In genomic region chr2:144333144-144333555, GRCh38 we compare ENCODE assay signal across 8 cellular contexts.
DNase-seq lines count a peak whose midpoint lies in the region; ATAC-seq lines count a peak whose summit lies in the region.

No MANE protein-coding gene starts in this region.

- peak overlapping the region; percentile 72 to 73 for H3K9ac ChIP-seq in stomach smooth muscle (ENCODE audit: low read length in 2 of 2)

- H3K36me3 Mint-ChIP-seq in T-helper 1 cell treated with Interleukin-12 subunit alpha and Interleukin-12 subunit beta and Interleukin-4 antibody, amounts not matched to agents 30 μg/mL and 1 μg/mL, for 36 hours (ENCODE audit: low read depth), result peaks cover 2% of the 10 kb centered on the region
- peaks cover 5% of the 10 kb centered on the region for H3K36me3 Mint-ChIP-seq in activated naive CD8-positive, alpha-beta T cell treated with anti-CD3 and anti-CD28 coated beads, Interleukin-2, amount 10 ng/mL, durations not matched to agents 7 days and 5 days

- peak overlapping the region; percentile 81 for H3K27ac Mint-ChIP-seq in T-helper 1 cell treated with Interleukin-12 subunit alpha and Interleukin-12 subunit beta and Interleukin-4 antibody, amounts not matched to agents 30 μg/mL and 1 μg/mL, for 36 hours
- H3K27ac Mint-ChIP-seq in activated naive CD8-positive, alpha-beta T cell treated with anti-CD3 and anti-CD28 coated beads, Interleukin-2, amount 10 ng/mL, durations not matched to agents 7 days and 5 days, result peak overlapping the region; percentile 90

- H3K27me3 Mint-ChIP-seq in T-helper 1 cell treated with Interleukin-12 subunit alpha and Interleukin-12 subunit beta and Interleukin-4 antibody, amounts not matched to agents 30 μg/mL and 1 μg/mL, for 36 hours (ENCODE audit: low read depth), result peaks cover 4% of the 10 kb centered on the region
- H3K27me3 Mint-ChIP-seq in activated naive CD8-positive, alpha-beta T cell treated with anti-CD3 and anti-CD28 coated beads, Interleukin-2, amount 10 ng/mL, durations not matched to agents 7 days and 5 days, result no peaks in the 10 kb centered on the region

- H3K4me3 Mint-ChIP-seq in T-helper 1 cell treated with Interleukin-12 subunit alpha and Interleukin-12 subunit beta and Interleukin-4 antibody, amounts not matched to agents 30 μg/mL and 1 μg/mL, for 36 hours, result peak overlapping the region; percentile 82
- H3K4me3 Mint-ChIP-seq in activated naive CD8-positive, alpha-beta T cell treated with anti-CD3 and anti-CD28 coated beads, Interleukin-2, amount 10 ng/mL, durations not matched to agents 7 days and 5 days, result peak overlapping the region; percentile 86

- DNase-seq in T-helper 1 cell, result no peak
- DNase-seq in activated naive CD8-positive, alpha-beta T cell treated with anti-CD3 and anti-CD28 coated beads, Interleukin-2, amount 10 ng/mL, durations not matched to agents 7 days and 5 days, result no peak
- no peak for DNase-seq in NCI-H82 (lab: John Stamatoyannopoulos, UW)
- DNase-seq in DMS 273 (lab: John Stamatoyannopoulos, UW; ENCODE audit: unreplicated experiment), result no peak

- peaks cover 30% of the 10 kb centered on the region for H3K4me1 Mint-ChIP-seq in T-helper 1 cell treated with Interleukin-12 subunit alpha and Interleukin-12 subunit beta and Interleukin-4 antibody, amounts not matched to agents 30 μg/mL and 1 μg/mL, for 36 hours (ENCODE audit: low read depth)
- peaks cover 26% of the 10 kb centered on the region for H3K4me1 Mint-ChIP-seq in activated naive CD8-positive, alpha-beta T cell treated with anti-CD3 and anti-CD28 coated beads, Interleukin-2, amount 10 ng/mL, durations not matched to agents 7 days and 5 days

- H3K27ac ChIP-seq in layer of hippocampus (ENCODE audit: low read depth, low read length) (peak overlapping the region; percentile 82), stomach smooth muscle (ENCODE audit: low read length) (peak overlapping the region; percentile 60)

- H3K9me3 ChIP-seq in stomach smooth muscle (ENCODE audit: control insufficient read depth in 2 of 2, low read length in 2 of 2), result no peaks in the 10 kb centered on the region

- no peaks in the 10 kb centered on the region for H3K9me3 Mint-ChIP-seq in T-helper 1 cell treated with Interleukin-12 subunit alpha and Interleukin-12 subunit beta and Interleukin-4 antibody, amounts not matched to agents 30 μg/mL and 1 μg/mL, for 36 hours
- peaks cover 5% of the 10 kb centered on the region for H3K9me3 Mint-ChIP-seq in activated naive CD8-positive, alpha-beta T cell treated with anti-CD3 and anti-CD28 coated beads, Interleukin-2, amount 10 ng/mL, durations not matched to agents 7 days and 5 days

- peaks cover 5% of the 10 kb centered on the region for H3K4me1 ChIP-seq in stomach smooth muscle (ENCODE audit: control insufficient read depth, insufficient read depth, low read length)

- H3K4me3 ChIP-seq in stomach smooth muscle (ENCODE audit: low read length in 2 of 2), result peak overlapping the region; percentile 80 to 86

- H3K27me3 ChIP-seq in layer of hippocampus (ENCODE audit: control insufficient read depth, insufficient read depth, low read length), result no peaks in the 10 kb centered on the region
- no peaks in the 10 kb centered on the region for H3K27me3 ChIP-seq in stomach smooth muscle (ENCODE audit: control insufficient read depth in 1 of 2, insufficient read depth in 2 of 2, low read length in 2 of 2)

- ATAC-seq in activated naive CD8-positive, alpha-beta T cell treated with anti-CD3 and anti-CD28 coated beads, Interleukin-2, amount 10 ng/mL, durations not matched to agents 7 days and 5 days (ENCODE audit: low read depth), result no peak
- ATAC-seq in GM19397 (IDR thresholded peaks at IDR 0.05; ENCODE audit: unreplicated experiment), result no peak

- POLR2A ChIA-PET in activated naive CD8-positive, alpha-beta T cell treated with anti-CD3 and anti-CD28 coated beads, Interleukin-2, amount 10 ng/mL, durations not matched to agents 7 days and 5 days (lab: Charles Lee), result interaction anchor here (0.7 to 1.9 kb wide), 7 partner anchors 8 to 191 kb away, joined by 3 to 6 read pairs (median 3); no protein-coding TSS in a partner anchor

- no peaks in the 10 kb centered on the region for H3K36me3 ChIP-seq in stomach smooth muscle (ENCODE audit: control insufficient read depth in 2 of 2, insufficient read depth in 2 of 2, low read length in 2 of 2)
